Comparison of ENCODE assay signal across 9 cellular contexts in genomic region chr11:44894217-44894617, GRCh38. TPM values are rescaled to one million over a fixed set of nuclear protein-coding genes. Genes with fewer than 3 reads are reported as not detected.
DNase-seq lines count a peak whose midpoint lies in the region; ATAC-seq and TF ChIP-seq lines count a peak whose summit lies in the region.
"Had no signal": no experiment of that assay in that cellular context is flagged by ENCODE, and none has a peak within 500 bp of the region (broad histone marks: within the 10 kb centered on the region; RNA-seq: fewer than 3 reads in every experiment).

No MANE protein-coding gene starts in this region.

- no peaks in the 10 kb centered on the region for H3K27me3 Mint-ChIP-seq in activated T-cell treated with anti-CD3 and anti-CD28 coated beads, Interleukin-2, amount 50 U/mL, for 4 hours (ENCODE audit: low read depth)
- H3K27me3 Mint-ChIP-seq: activated naive CD8-positive, alpha-beta T cell had no signal

- DNase-seq in DMS53 (lab: John Stamatoyannopoulos, UW) = peak; percentile 77
- DNase-seq in activated T-cell treated with anti-CD3 and anti-CD28 coated beads, Interleukin-2, amount 50 U/mL, for 4 hours = peak; percentile 41
- peak; percentile 13 for DNase-seq in fibroblast of gingiva (ENCODE audit: low read depth)
- peak in 50 of 56 donors; percentile 6 to 83 (median 47) for DNase-seq in nucleus accumbens (lab: John Stamatoyannopoulos, UW)
- peak in 41 of 49 donors; percentile 2 to 83 (median 53) for DNase-seq in substantia nigra (lab: John Stamatoyannopoulos, UW)

- H3K36me3 ChIP-seq in OCI-LY3 (replicated peaks; ENCODE audit: low read depth, low read length) = no peaks in the 10 kb centered on the region

- no peaks in the 10 kb centered on the region for H3K9me3 Mint-ChIP-seq in activated T-cell treated with anti-CD3 and anti-CD28 coated beads, Interleukin-2, amount 50 U/mL, for 4 hours

- H3K79me2 ChIP-seq in OCI-LY3 (ENCODE audit: low read length) = no peaks in the 10 kb centered on the region

- no peak overlapping the region for H2AFZ ChIP-seq in OCI-LY3 (ENCODE audit: low read depth, low read length)

- H3K9me3 ChIP-seq in OCI-LY3 (ENCODE audit: insufficient read depth, low read length) = no peaks in the 10 kb centered on the region

- peaks cover 4% of the 10 kb centered on the region; the same call in 1 of the 2 replicates for H3K4me1 ChIP-seq in OCI-LY3 (ENCODE audit: low read length)

- H3K4me3 Mint-ChIP-seq in activated T-cell treated with anti-CD3 and anti-CD28 coated beads, Interleukin-2, amount 50 U/mL, for 4 hours = no peak overlapping the region
- H3K4me3 Mint-ChIP-seq: activated naive CD8-positive, alpha-beta T cell had no signal

- no peak overlapping the region for H3K4me2 ChIP-seq in OCI-LY3 (ENCODE audit: low read length)

- peaks cover 13% of the 10 kb centered on the region for H3K36me3 Mint-ChIP-seq in activated T-cell treated with anti-CD3 and anti-CD28 coated beads, Interleukin-2, amount 50 U/mL, for 4 hours (ENCODE audit: insufficient read depth)

- no peak overlapping the region for H3K4me3 ChIP-seq in OCI-LY3 (ENCODE audit: low read length)

- TF ChIP-seq CTCF in OCI-LY3 (IDR thresholded peaks at IDR 0.05; ENCODE audit: low read depth, low read length) = peak; percentile 91

- H3K27ac ChIP-seq in OCI-LY3 (ENCODE audit: low read length) (no peak overlapping the region), substantia nigra (ENCODE audit: low read depth, low read length, poor library complexity, severe bottlenecking) (peak overlapping the region; percentile 24)

- H3K4me1 Mint-ChIP-seq in activated T-cell treated with anti-CD3 and anti-CD28 coated beads, Interleukin-2, amount 50 U/mL, for 4 hours (ENCODE audit: low read depth) = peaks cover 4% of the 10 kb centered on the region

- H4K20me1 ChIP-seq in OCI-LY3 (ENCODE audit: insufficient read depth, low read length) = no peaks in the 10 kb centered on the region

- ATAC-seq in HG03135 (IDR thresholded peaks at IDR 0.05; ENCODE audit: unreplicated experiment) (peak; percentile 60), HG02763 (IDR thresholded peaks at IDR 0.05; ENCODE audit: unreplicated experiment) (no peak)
- ATAC-seq in activated T-cell treated with anti-CD3 and anti-CD28 coated beads, Interleukin-2, amount 50 U/mL, for 4 hours = peak; percentile 85

- no peak overlapping the region for H3K9ac ChIP-seq in OCI-LY3 (ENCODE audit: low read length)

- peaks cover 4% of the 10 kb centered on the region for H3K27me3 ChIP-seq in OCI-LY3 (ENCODE audit: low read depth, low read length)

RNA-seq across cellular contexts. Expression of gene TP53I11, which starts 56.5 kb away (rescaled TPM):
- 10 to 100 TPM in 1 of 3 donors, 1 to 10 TPM in 2; 8.1 to 13.5 (median 9.2) TPM for total RNA-seq in activated T-cell treated with anti-CD3 and anti-CD28 coated beads, Interleukin-2, amount 50 U/mL, for 4 hours

Comparison
In these comparisons a context has a peak if more than half of its experiments do, and no peak if none do; other contexts are left out.
1. DNase-seq: peak in every context shown above with its lines; median percentile 77 in DMS53; 53 in substantia nigra; 47 in nucleus accumbens; 41 in activated T-cell treated with anti-CD3 and anti-CD28 coated beads, Interleukin-2, amount 50 U/mL, for 4 hours; 13 in fibroblast of gingiva.